In genomic region chr21:45153358-45154318, GRCh38 we compare ENCODE assay signal across 11 cellular contexts.
DNase-seq lines count a peak whose midpoint lies in the region; ATAC-seq, FAIRE-seq and TF ChIP-seq lines count a peak whose summit lies in the region.
"Had no signal": no experiment of that assay in that cellular context is flagged by ENCODE, and none has a peak within 500 bp of the region (broad histone marks: within the 10 kb centered on the region; RNA-seq: fewer than 3 reads in every experiment).

No MANE protein-coding gene starts in this region.

- no peak for TF ChIP-seq POLR2A in endothelial cell of umbilical vein (IDR thresholded peaks at IDR 0.05; ENCODE audit: low read depth, low read length)

- H3K36me3 ChIP-seq in endothelial cell of umbilical vein (ENCODE audit: control insufficient read depth in 2 of 2, extremely low read depth in 1 of 2, insufficient read depth in 2 of 2, low read length in 2 of 2): peaks cover 0 to 3% of the 10 kb centered on the region in 2 experiments
- H3K36me3 ChIP-seq: cardiac muscle cell, left lung had no signal

- BruUV-seq in endothelial cell of umbilical vein (replicated peaks; lab: Mats Ljungman, UMichigan): no TSS peak

- peaks cover 30% of the 10 kb centered on the region for H3K4me1 Mint-ChIP-seq in stimulated activated effector memory CD8-positive, alpha-beta T cell treated with anti-CD3 and anti-CD28 coated beads, Interleukin-12 subunit alpha, Interleukin-12 subunit beta, amount 100 ng/mL, for 72 hours

- no peaks in the 10 kb centered on the region for H3K9me1 ChIP-seq in endothelial cell of umbilical vein (replicated peaks; ENCODE audit: control insufficient read depth, extremely low read depth, insufficient read depth, low read length)

- H3K27ac Mint-ChIP-seq in stimulated activated effector memory CD8-positive, alpha-beta T cell treated with anti-CD3 and anti-CD28 coated beads, Interleukin-12 subunit alpha, Interleukin-12 subunit beta, amount 100 ng/mL, for 72 hours: peak overlapping the region; percentile 81

- intact Hi-C loops in endothelial cell of umbilical vein (cut with micrococcal nuclease): no loop called here

- H3K4me3 ChIP-seq in endothelial cell of umbilical vein (replicated peaks in 1 of 3; ENCODE audit: insufficient read depth in 1 of 3, low read depth in 1 of 3, low read length in 3 of 3): no peak overlapping the region
- H3K4me3 ChIP-seq: cardiac muscle cell, left lung had no signal

- no peaks in the 10 kb centered on the region for H3K4me1 ChIP-seq in endothelial cell of umbilical vein (ENCODE audit: control insufficient read depth, extremely low read depth, insufficient read depth, low read length)

- no peaks in the 10 kb centered on the region for H3K27me3 ChIP-seq in endothelial cell of umbilical vein (ENCODE audit: control insufficient read depth in 2 of 2, insufficient read depth in 2 of 2, low read length in 2 of 2)
- H3K27me3 ChIP-seq: cardiac muscle cell, left lung had no signal

- CTCF ChIA-PET in endothelial cell of umbilical vein (lab: Charles Lee): interaction anchor here (0.8 to 2.8 kb wide), 3 partner anchors 8 to 16 kb away, joined by 3 to 12 read pairs (median 4); no protein-coding TSS in a partner anchor

- ATAC-seq in stimulated activated effector memory CD8-positive, alpha-beta T cell treated with anti-CD3 and anti-CD28 coated beads, Interleukin-12 subunit alpha, Interleukin-12 subunit beta, amount 100 ng/mL, for 72 hours: no peak
- ATAC-seq in HG02852 (IDR thresholded peaks at IDR 0.05; ENCODE audit: unreplicated experiment): no peak

- H3K9ac ChIP-seq in endothelial cell of umbilical vein (replicated peaks; ENCODE audit: extremely low read depth, insufficient read depth, low read length): no peak overlapping the region

- H3K4me2 ChIP-seq in endothelial cell of umbilical vein (ENCODE audit: insufficient read depth, low read length): no peak overlapping the region

- H3K4me3 Mint-ChIP-seq in stimulated activated effector memory CD8-positive, alpha-beta T cell treated with anti-CD3 and anti-CD28 coated beads, Interleukin-12 subunit alpha, Interleukin-12 subunit beta, amount 100 ng/mL, for 72 hours: peak overlapping the region; percentile 9
- H3K4me3 Mint-ChIP-seq: type B pancreatic cell had no signal

- no peak overlapping the region for H3K27ac ChIP-seq in endothelial cell of umbilical vein (ENCODE audit: insufficient read depth, low read depth, low read length)
- H3K27ac ChIP-seq: left lung had no signal

- no peak for TF ChIP-seq CTCF in endothelial cell of umbilical vein (IDR thresholded peaks at IDR 0.05; ENCODE audit: extremely low read depth in 1 of 2, insufficient read depth in 1 of 2, low read depth in 1 of 2, low read length in 2 of 2)

- no peak overlapping the region for H2AFZ ChIP-seq in endothelial cell of umbilical vein (ENCODE audit: low read depth, low read length)

- POLR2A ChIA-PET in endothelial cell of umbilical vein (lab: Charles Lee): no interaction called here

- no peaks in the 10 kb centered on the region for H4K20me1 ChIP-seq in endothelial cell of umbilical vein (replicated peaks; ENCODE audit: control insufficient read depth, extremely low read depth, insufficient read depth, low read length)

- DNase-seq in activated effector memory CD4-positive, alpha-beta T cell treated with anti-CD3 and anti-CD28 coated beads, Interleukin-2, amount 50 U/mL, for 16 hours: peak; percentile 58
- no peak for DNase-seq in activated effector memory CD4-positive, alpha-beta T cell treated with Interleukin-2 at 50 U/mL for 16 hours
- DNase-seq in SIG-M5 treated with dmso at 0.1 percent for 504 hours (lab: John Stamatoyannopoulos, UW; ENCODE audit: unreplicated experiment) (peak; percentile 57), endothelial cell of umbilical vein (ENCODE audit: low read depth, low spot score) (no peak), GOT3 (lab: John Stamatoyannopoulos, UW) (no peak), germinal center (ENCODE audit: low spot score) (no peak)
- DNase-seq in stimulated activated effector memory CD8-positive, alpha-beta T cell treated with anti-CD3 and anti-CD28 coated beads, Interleukin-12 subunit alpha, Interleukin-12 subunit beta, amount 100 ng/mL, for 72 hours (ENCODE audit: low spot score in 2 of 2): no peak
- DNase-seq: left lung had no signal

- no peaks in the 10 kb centered on the region for H3K36me3 Mint-ChIP-seq in stimulated activated effector memory CD8-positive, alpha-beta T cell treated with anti-CD3 and anti-CD28 coated beads, Interleukin-12 subunit alpha, Interleukin-12 subunit beta, amount 100 ng/mL, for 72 hours
- H3K36me3 Mint-ChIP-seq: type B pancreatic cell had no signal

- H3K79me2 ChIP-seq in endothelial cell of umbilical vein (ENCODE audit: control insufficient read depth, insufficient read depth, low read length): no peaks in the 10 kb centered on the region

- dilution Hi-C loops in endothelial cell of umbilical vein (cut with MboI; ENCODE audit: extremely low pct_ligation_motif_present, low sequenced_read_pairs): no loop called here

- peak; percentile 37 for FAIRE-seq in endothelial cell of umbilical vein (lab: Jason Lieb, UNC)

- no peaks in the 10 kb centered on the region for H3K9me3 ChIP-seq in endothelial cell of umbilical vein (replicated peaks; ENCODE audit: control insufficient read depth, insufficient read depth, low read length)
- H3K9me3 ChIP-seq: left lung had no signal

- no peaks in the 10 kb centered on the region for H3K9me3 Mint-ChIP-seq in stimulated activated effector memory CD8-positive, alpha-beta T cell treated with anti-CD3 and anti-CD28 coated beads, Interleukin-12 subunit alpha, Interleukin-12 subunit beta, amount 100 ng/mL, for 72 hours
- H3K9me3 Mint-ChIP-seq: type B pancreatic cell had no signal

TF ChIP-seq in endothelial cell of umbilical vein, 7 proteins besides CTCF, POLR2A, EP300 and RAD21:
- TF ChIP-seq EZH2 (IDR thresholded peaks at IDR 0.05; ENCODE audit: borderline replicate concordance, low read depth, low read length, severe bottlenecking) (no peak), MAX (IDR thresholded peaks at IDR 0.05; ENCODE audit: insufficient read depth, insufficient read length) (no peak), FOS (IDR thresholded peaks at IDR 0.05; ENCODE audit: borderline replicate concordance, insufficient read depth, low read length) (no peak), POLR2AphosphoS5 (IDR thresholded peaks at IDR 0.05; ENCODE audit: insufficient read depth, low read depth, low read length) (no peak), GATA2 (IDR thresholded peaks at IDR 0.05; ENCODE audit: insufficient read depth, insufficient read length, low read depth, low read length) (no peak), JUN (IDR thresholded peaks at IDR 0.05; ENCODE audit: borderline replicate concordance, insufficient read depth, insufficient read length, low read depth) (no peak), MYC (IDR thresholded peaks at IDR 0.05; ENCODE audit: low read depth, low read length) (no peak)

Comparison
In these comparisons a context has a peak if more than half of its experiments do, and no peak if none do; other contexts are left out.
1. DNase-seq: peak in activated effector memory CD4-positive, alpha-beta T cell treated with anti-CD3 and anti-CD28 coated beads, Interleukin-2, amount 50 U/mL, for 16 hours (single experiment) and SIG-M5 treated with dmso at 0.1 percent for 504 hours (single experiment); none in activated effector memory CD4-positive, alpha-beta T cell treated with Interleukin-2 at 50 U/mL for 16 hours (single experiment), endothelial cell of umbilical vein (single experiment), stimulated activated effector memory CD8-positive, alpha-beta T cell treated with anti-CD3 and anti-CD28 coated beads, Interleukin-12 subunit alpha, Interleukin-12 subunit beta, amount 100 ng/mL, for 72 hours (0 of 2), GOT3 (single experiment) and germinal center (single experiment).